9 cellular contexts compared by ENCODE assay signal in the genomic region with DNA sequence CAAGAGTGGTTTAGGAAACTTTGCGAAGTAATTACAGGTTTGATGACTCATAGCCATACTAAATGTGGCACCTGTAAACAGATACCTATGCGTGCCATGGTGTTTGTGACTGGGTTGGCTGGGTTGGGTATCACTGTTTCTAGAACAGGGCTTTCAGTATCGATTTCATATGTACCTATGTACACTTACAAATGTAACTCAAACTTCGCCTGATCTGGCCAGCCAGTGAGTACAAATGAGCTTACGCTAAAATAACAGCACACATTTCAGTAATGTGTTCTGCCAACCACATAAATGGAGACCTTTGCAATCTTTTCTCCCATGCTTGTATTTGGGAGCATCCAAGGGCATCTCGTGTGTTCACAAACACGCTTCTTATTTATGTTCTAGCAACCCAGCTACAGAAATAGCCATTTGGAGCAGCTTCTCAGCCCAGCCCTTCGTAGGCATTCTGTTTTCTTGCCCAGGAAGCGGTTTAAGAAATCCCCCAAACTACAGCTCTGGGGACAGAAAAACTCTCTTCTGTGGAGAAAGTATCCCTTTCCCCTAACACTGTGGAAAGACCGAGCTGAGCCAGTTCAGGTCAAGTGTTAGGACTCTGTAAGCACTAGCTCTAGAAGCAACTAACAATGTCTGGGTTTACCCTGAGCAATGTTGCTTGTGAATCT. TPM values are rescaled to one million over a fixed set of nuclear protein-coding genes. Genes with fewer than 3 reads are reported as not detected.
A peak's percentile ranks its signal among the peaks of the same experiment; 100 is the strongest.
DNase-seq lines count a peak whose midpoint lies in the region; ATAC-seq and TF ChIP-seq lines count a peak whose summit lies in the region.
"Had no signal": no experiment of that assay in that cellular context is flagged by ENCODE, and none has a peak within 500 bp of the region (broad histone marks: within the 10 kb centered on the region; RNA-seq: fewer than 3 reads in every experiment).

No MANE protein-coding gene starts in this region.

- intact Hi-C loops in colonic mucosa (cut with DNase I) = no loop called here
- intact Hi-C loops in uterus (cut with DNase I; ENCODE audit: low total_unique reads) = no loop called here

- no peak overlapping the region for H3K9ac ChIP-seq in colonic mucosa (ENCODE audit: low read depth in 2 of 2, low read length in 2 of 2)

- ATAC-seq in GM18907 (IDR thresholded peaks at IDR 0.05; ENCODE audit: unreplicated experiment) (peak; percentile 98), HG02970 (IDR thresholded peaks at IDR 0.05; ENCODE audit: low FRiP score, unreplicated experiment) (peak; percentile 94)

- H3K36me3 ChIP-seq in suprapubic skin (no peaks in the 10 kb centered on the region), colonic mucosa (no peaks in the 10 kb centered on the region), uterus (no peaks in the 10 kb centered on the region)
- H3K36me3 ChIP-seq: thoracic aorta had no signal

- no peak for TF ChIP-seq EP300 in suprapubic skin (IDR thresholded peaks at IDR 0.05)

- no peak for TF ChIP-seq CTCF in epithelial cell of esophagus (IDR thresholded peaks at IDR 0.05; ENCODE audit: insufficient read depth, low read depth, low read length, missing control alignments)
- no peak for TF ChIP-seq CTCF in suprapubic skin (IDR thresholded peaks at IDR 0.05)
- TF ChIP-seq CTCF in colonic mucosa (IDR thresholded peaks at IDR 0.05) = no peak
- TF ChIP-seq CTCF in uterus (IDR thresholded peaks at IDR 0.05) = no peak

- H3K4me3 ChIP-seq in epithelial cell of esophagus (ENCODE audit: low read length) (no peak overlapping the region), suprapubic skin (no peak overlapping the region), colonic mucosa (no peak overlapping the region), uterus (no peak overlapping the region)
- H3K4me3 ChIP-seq: thoracic aorta had no signal

- peak overlapping the region; percentile 87 for H3K27ac Mint-ChIP-seq in T-helper 1 cell treated with Interleukin-12 subunit alpha and Interleukin-12 subunit beta and Interleukin-4 antibody, amounts not matched to agents 30 μg/mL and 1 μg/mL, for 36 hours

- H3K4me1 ChIP-seq in suprapubic skin = peaks cover 26% of the 10 kb centered on the region
- no peaks in the 10 kb centered on the region for H3K4me1 ChIP-seq in colonic mucosa
- H3K4me1 ChIP-seq in uterus = no peaks in the 10 kb centered on the region

- H3K9me3 Mint-ChIP-seq in T-helper 1 cell treated with Interleukin-12 subunit alpha and Interleukin-12 subunit beta and Interleukin-4 antibody, amounts not matched to agents 30 μg/mL and 1 μg/mL, for 36 hours = no peaks in the 10 kb centered on the region

- DNase-seq in epithelial cell of esophagus (ENCODE audit: low read depth) (peak; percentile 73), suprapubic skin (ENCODE audit: low spot score in 2 of 2) (no peak), NCI-H1105 treated with DMSO at 0.1 percent for 48 hours (lab: John Stamatoyannopoulos, UW) (no peak), colonic mucosa (no peak), uterus (no peak)

- peak overlapping the region; percentile 51 for H3K4me3 Mint-ChIP-seq in T-helper 1 cell treated with Interleukin-12 subunit alpha and Interleukin-12 subunit beta and Interleukin-4 antibody, amounts not matched to agents 30 μg/mL and 1 μg/mL, for 36 hours

- TF ChIP-seq POLR2A in suprapubic skin (IDR thresholded peaks at IDR 0.05) (no peak), uterus (IDR thresholded peaks at IDR 0.05) (no peak)

- no peaks in the 10 kb centered on the region for H3K27me3 ChIP-seq in suprapubic skin
- no peaks in the 10 kb centered on the region for H3K27me3 ChIP-seq in colonic mucosa
- no peaks in the 10 kb centered on the region for H3K27me3 ChIP-seq in uterus

- H3K4me1 Mint-ChIP-seq in T-helper 1 cell treated with Interleukin-12 subunit alpha and Interleukin-12 subunit beta and Interleukin-4 antibody, amounts not matched to agents 30 μg/mL and 1 μg/mL, for 36 hours (ENCODE audit: low read depth) = peaks cover 54% of the 10 kb centered on the region

- peaks cover 10% of the 10 kb centered on the region for H3K36me3 Mint-ChIP-seq in T-helper 1 cell treated with Interleukin-12 subunit alpha and Interleukin-12 subunit beta and Interleukin-4 antibody, amounts not matched to agents 30 μg/mL and 1 μg/mL, for 36 hours (ENCODE audit: low read depth)

- no peaks in the 10 kb centered on the region for H3K27me3 Mint-ChIP-seq in T-helper 1 cell treated with Interleukin-12 subunit alpha and Interleukin-12 subunit beta and Interleukin-4 antibody, amounts not matched to agents 30 μg/mL and 1 μg/mL, for 36 hours (ENCODE audit: low read depth)

- H3K9me3 ChIP-seq in suprapubic skin (no peaks in the 10 kb centered on the region), colonic mucosa (no peaks in the 10 kb centered on the region), uterus (no peaks in the 10 kb centered on the region)
- H3K9me3 ChIP-seq: thoracic aorta had no signal

- 74% methylated on average over 10 of the region's 10 CpGs for whole genome bisulfite sequencing in suprapubic skin

- H3K27ac ChIP-seq in suprapubic skin = peak overlapping the region; percentile 19
- no peak overlapping the region for H3K27ac ChIP-seq in colonic mucosa
- no peak overlapping the region for H3K27ac ChIP-seq in uterus
- H3K27ac ChIP-seq: thoracic aorta had no signal

RNA-seq across cellular contexts. Expression of a gene that starts 42.3 kb away (rescaled TPM):
- 10 to 100 TPM in 1 of 4 donors, 1 to 10 TPM in 3; 4.1 to 10.2 (median 7.0) TPM for total RNA-seq in suprapubic skin
- total RNA-seq in colonic mucosa = 10 to 100 TPM in 1 of 2 donors, 1 to 10 TPM in 1; 7.7 to 12.0 TPM
- total RNA-seq in uterus = 10 to 100 TPM; 16.1 to 67.5 (median 31.5) TPM
